In genomic region chr18:48867978-48868377, GRCh38 we compare ENCODE assay signal across 2 cellular contexts.
TF ChIP-seq lines count a peak whose summit lies in the region.

No MANE protein-coding gene starts in this region.

TF ChIP-seq in GM12878, 131 proteins besides CTCF, POLR2A, EP300 and RAD21:
- 0 out of 2 replicates have a peak, but pooled peaks have one; percentile 14 for TF ChIP-seq ZBTB40 (IDR thresholded peaks at IDR 0.05; ENCODE audit: borderline replicate concordance)
- TF ChIP-seq BRCA1 (IDR thresholded peaks at IDR 0.05; ENCODE audit: low read depth, low read length) = no peak
- TF ChIP-seq ATF7 (IDR thresholded peaks at IDR 0.05; ENCODE audit: low read depth) = no peak
- no peak for TF ChIP-seq CREM (IDR thresholded peaks at IDR 0.05; ENCODE audit: low read depth)
- TF ChIP-seq CBX5 (IDR thresholded peaks at IDR 0.05; ENCODE audit: low read depth) = no peak
- no peak for TF ChIP-seq E2F4 (IDR thresholded peaks at IDR 0.05; ENCODE audit: low read depth, low read length)
- no peak for TF ChIP-seq ZNF217 (IDR thresholded peaks at IDR 0.05)
- TF ChIP-seq EED (IDR thresholded peaks at IDR 0.05; ENCODE audit: low read depth) = no peak
- TF ChIP-seq ETV6 (conservative IDR thresholded peaks at IDR 0.05 in 1 of 2, IDR thresholded peaks at IDR 0.05 in 1 of 2; ENCODE audit: borderline replicate concordance in 1 of 2, low read depth in 1 of 2) = no peak
- peak; percentile 6; the same call in 1 of the 2 replicates for TF ChIP-seq ZSCAN29 (IDR thresholded peaks at IDR 0.05)

TF ChIP-seq in HepG2, 621 proteins besides CTCF, POLR2A, EP300 and RAD21:
- TF ChIP-seq EHMT2 (IDR thresholded peaks at IDR 0.05; ENCODE audit: borderline replicate concordance, low read depth, low read length) (no peak), ZUFSP (CRISPR knock-in tag; IDR thresholded peaks at IDR 0.05; ENCODE audit: borderline replicate concordance) (no peak)
